ENCODE assay signal across 27 cellular contexts in genomic region chr1:3030663-3031381, GRCh38. TPM values are rescaled to one million over a fixed set of nuclear protein-coding genes. Genes with fewer than 3 reads are reported as not detected.
DNase-seq lines count a peak whose midpoint lies in the region; FAIRE-seq and TF ChIP-seq lines count a peak whose summit lies in the region.
"Had no signal": no experiment of that assay in that cellular context is flagged by ENCODE, and none has a peak within 500 bp of the region (broad histone marks: within the 10 kb centered on the region; RNA-seq: fewer than 3 reads in every experiment).

No MANE protein-coding gene starts in this region.

- H2BK12ac ChIP-seq in H9 (ENCODE audit: insufficient read length, low read depth, low read length) (no peak overlapping the region), mesenchymal stem cell (ENCODE audit: low read length in 2 of 2) (no peak overlapping the region)

- TF ChIP-seq POLR2A in sigmoid colon (IDR thresholded peaks at IDR 0.05) = no peak

- H3K4me3 ChIP-seq in sigmoid colon = no peak overlapping the region
- no peak overlapping the region for H3K4me3 ChIP-seq in mesenchymal stem cell (ENCODE audit: insufficient read depth in 1 of 2, low read depth in 1 of 2, low read length in 2 of 2)
- H3K4me3 ChIP-seq: hepatocyte, prostate gland, thyroid gland had no signal

- H3K27ac Mint-ChIP-seq in H9 = no peak overlapping the region
- H3K27ac Mint-ChIP-seq: activated CD8-positive, alpha-beta T cell treated with anti-CD3 and anti-CD28 coated beads for 36 hours; activated naive CD4-positive, alpha-beta T cell treated with anti-CD3 and anti-CD28 coated beads for 36 hours; CD4-positive, alpha-beta memory T cell; memory B cell; naive thymus-derived CD8-positive, alpha-beta T cell; stimulated activated memory B cell treated with anti-CD40 and anti-IgM and Interleukin-4, amounts not matched to agents 10 μg/mL and 1 μg/mL and 100 μg/mL, for 72 hours had no signal

- no peak overlapping the region for H2BK5ac ChIP-seq in H9 (ENCODE audit: insufficient read length, low read length)
- no peak overlapping the region for H2BK5ac ChIP-seq in mesenchymal stem cell (ENCODE audit: low read depth, low read length, poor library complexity, severe bottlenecking)

- H3K9ac ChIP-seq in H9 (ENCODE audit: extremely low read depth, insufficient read length, low read length) (no peak overlapping the region), mesenchymal stem cell (ENCODE audit: low read length) (no peak overlapping the region)

- H3K79me1 ChIP-seq in H9 (ENCODE audit: insufficient read depth, low read depth, low read length, poor library complexity, severe bottlenecking) (no peaks in the 10 kb centered on the region), mesenchymal stem cell (replicated peaks; ENCODE audit: low read length, poor library complexity, severe bottlenecking) (no peaks in the 10 kb centered on the region)

- H3K4ac ChIP-seq in H9 (ENCODE audit: low read depth, low read length) = no peak overlapping the region
- no peak overlapping the region for H3K4ac ChIP-seq in mesenchymal stem cell (ENCODE audit: low read depth in 1 of 2, low read length in 2 of 2)

- no peaks in the 10 kb centered on the region for H3K79me2 ChIP-seq in H9 (ENCODE audit: insufficient read depth, low read length)
- H3K79me2 ChIP-seq: hepatocyte had no signal

- DNase-seq in H9 (peak; percentile 7), medulla oblongata (ENCODE audit: extremely low spot score) (peak; percentile 91), sigmoid colon (peak; percentile 60), MV-4-11 (lab: John Stamatoyannopoulos, UW) (no peak), NCI-H1436 treated with DMSO at 0.1 percent for 48 hours (lab: John Stamatoyannopoulos, UW) (no peak), mesenchymal stem cell (no peak), D721Med (ENCODE audit: insufficient read length, low spot score) (no peak)
- DNase-seq: activated CD4-positive, CD25-positive, alpha-beta regulatory T cell; activated CD8-positive, alpha-beta T cell treated with anti-CD3 and anti-CD28 coated beads for 36 hours; activated naive CD4-positive, alpha-beta T cell treated with anti-CD3 and anti-CD28 coated beads for 36 hours; activated T-cell treated with anti-CD3 and anti-CD28 coated beads for 4 hours; CD4-positive, alpha-beta memory T cell; central memory CD4-positive, alpha-beta T cell; islet precursor cell; KG1; naive thymus-derived CD8-positive, alpha-beta T cell; NCI-H187; NCI-H226; NCI-H748 treated with DMSO at 0.1 percent for 48 hours; thyroid gland had no signal

- H3K4me1 ChIP-seq in H9 (ENCODE audit: insufficient read depth, low read length) (no peaks in the 10 kb centered on the region), sigmoid colon (no peaks in the 10 kb centered on the region), mesenchymal stem cell (ENCODE audit: control insufficient read depth, insufficient read depth, low read depth, low read length) (no peaks in the 10 kb centered on the region)
- H3K4me1 ChIP-seq: prostate gland, thyroid gland had no signal

- H3K36me3 ChIP-seq in sigmoid colon (no peaks in the 10 kb centered on the region), mesenchymal stem cell (ENCODE audit: control insufficient read depth in 1 of 2, insufficient read depth in 2 of 2, low read depth in 1 of 2, low read length in 2 of 2) (no peaks in the 10 kb centered on the region)
- H3K36me3 ChIP-seq: prostate gland, thyroid gland had no signal

- no peak for TF ChIP-seq EP300 in sigmoid colon (IDR thresholded peaks at IDR 0.05)

- no peaks in the 10 kb centered on the region for H3K4me1 Mint-ChIP-seq in H9
- H3K4me1 Mint-ChIP-seq: memory B cell; stimulated activated memory B cell treated with anti-CD40 and anti-IgM and Interleukin-4, amounts not matched to agents 10 μg/mL and 1 μg/mL and 100 μg/mL, for 72 hours had no signal

- no peak overlapping the region for H4K5ac ChIP-seq in H9 (ENCODE audit: insufficient read length, low read depth, low read length)

- no peak overlapping the region for H3K14ac ChIP-seq in H9 (ENCODE audit: insufficient read depth, low read length)
- H3K14ac ChIP-seq in mesenchymal stem cell (ENCODE audit: low read length in 2 of 2) = no peak overlapping the region

- H3K18ac ChIP-seq in H9 (ENCODE audit: insufficient read length, low read depth, low read length) (no peak overlapping the region), mesenchymal stem cell (ENCODE audit: low read depth in 1 of 2, low read length in 2 of 2) (no peak overlapping the region)

- H3T11ph ChIP-seq in H9 (ENCODE audit: low read length) = no peak overlapping the region

- peaks cover 0 to 21% of the 10 kb centered on the region in 2 experiments; a peak in 2 of 5 replicates for H3K9me3 Mint-ChIP-seq in H9
- H3K9me3 Mint-ChIP-seq: activated CD8-positive, alpha-beta T cell treated with anti-CD3 and anti-CD28 coated beads for 36 hours; activated naive CD4-positive, alpha-beta T cell treated with anti-CD3 and anti-CD28 coated beads for 36 hours; CD4-positive, alpha-beta memory T cell; memory B cell; naive thymus-derived CD8-positive, alpha-beta T cell; stimulated activated memory B cell treated with anti-CD40 and anti-IgM and Interleukin-4, amounts not matched to agents 10 μg/mL and 1 μg/mL and 100 μg/mL, for 72 hours had no signal

- no peak overlapping the region for H3K27ac ChIP-seq in H9 (ENCODE audit: insufficient read length, low read depth, low read length)
- H3K27ac ChIP-seq in cingulate gyrus (ENCODE audit: low read depth, low read length) = peak overlapping the region; percentile 87
- no peak overlapping the region for H3K27ac ChIP-seq in sigmoid colon
- H3K27ac ChIP-seq in mesenchymal stem cell (ENCODE audit: low read length, poor library complexity, severe bottlenecking) = no peak overlapping the region
- H3K27ac ChIP-seq: hepatocyte, prostate gland, thyroid gland had no signal

- peaks cover 3% of the 10 kb centered on the region for H3K27me3 Mint-ChIP-seq in H9 (ENCODE audit: low read depth)
- H3K27me3 Mint-ChIP-seq: activated CD8-positive, alpha-beta T cell treated with anti-CD3 and anti-CD28 coated beads for 36 hours; CD4-positive, alpha-beta memory T cell had no signal

- no peaks in the 10 kb centered on the region for H3K23me2 ChIP-seq in H9 (ENCODE audit: insufficient read length, low read depth, low read length, poor library complexity, severe bottlenecking)

- H3K4me3 Mint-ChIP-seq in H9 = no peak overlapping the region
- H3K4me3 Mint-ChIP-seq: activated CD8-positive, alpha-beta T cell treated with anti-CD3 and anti-CD28 coated beads for 36 hours; activated naive CD4-positive, alpha-beta T cell treated with anti-CD3 and anti-CD28 coated beads for 36 hours; CD4-positive, alpha-beta memory T cell; memory B cell; naive thymus-derived CD8-positive, alpha-beta T cell; stimulated activated memory B cell treated with anti-CD40 and anti-IgM and Interleukin-4, amounts not matched to agents 10 μg/mL and 1 μg/mL and 100 μg/mL, for 72 hours had no signal

- H4K91ac ChIP-seq in H9 (ENCODE audit: insufficient read length, low read depth, low read length) (no peak overlapping the region), mesenchymal stem cell (ENCODE audit: low read length) (no peak overlapping the region)

- WGBS in H9 (ENCODE audit: extremely low coverage, insufficient read length, low lambda C conversion rate) = no CpG with 5 or more reads among the region's 22 CpGs
- 78 to 87% methylated on average over 22 of the region's 22 CpGs for WGBS in sigmoid colon, 2 donors
- 83% methylated on average over 20 of the region's 22 CpGs for WGBS in mesenchymal stem cell

- intact Hi-C loops in sigmoid colon (cut with DNase I) = no loop called here

- H2AK5ac ChIP-seq in H9 (ENCODE audit: insufficient read length, low read length) (no peak overlapping the region), mesenchymal stem cell (ENCODE audit: low read length, severe bottlenecking) (no peak overlapping the region)

- H3K23ac ChIP-seq in H9 (ENCODE audit: insufficient read length, low read depth, low read length) (no peak overlapping the region), mesenchymal stem cell (ENCODE audit: low read length in 2 of 2) (no peak overlapping the region)

- H3K9me3 ChIP-seq in H9 (ENCODE audit: control insufficient read depth, low read depth, low read length) = peaks cover 10% of the 10 kb centered on the region
- H3K9me3 ChIP-seq in sigmoid colon = no peaks in the 10 kb centered on the region
- H3K9me3 ChIP-seq in mesenchymal stem cell (ENCODE audit: control insufficient read depth, low read length) = no peaks in the 10 kb centered on the region
- H3K9me3 ChIP-seq: prostate gland, thyroid gland had no signal

- H2BK20ac ChIP-seq in H9 (ENCODE audit: low read depth, low read length, poor library complexity, severe bottlenecking) = no peak overlapping the region

- H3K36me3 Mint-ChIP-seq in H9 (ENCODE audit: insufficient read depth in 1 of 3, low read depth in 3 of 3) = peaks cover 0 to 6% (median 0%) of the 10 kb centered on the region in 3 experiments; a peak in 2 of 7 replicates
- H3K36me3 Mint-ChIP-seq: CD4-positive, alpha-beta memory T cell; memory B cell; naive thymus-derived CD8-positive, alpha-beta T cell; stimulated activated memory B cell treated with anti-CD40 and anti-IgM and Interleukin-4, amounts not matched to agents 10 μg/mL and 1 μg/mL and 100 μg/mL, for 72 hours had no signal

- H2AFZ ChIP-seq in H9 (ENCODE audit: low read length) (no peak overlapping the region), mesenchymal stem cell (ENCODE audit: low read depth, low read length) (no peak overlapping the region)
- H2AFZ ChIP-seq: hepatocyte had no signal

- H3K27me3 ChIP-seq in H9 (ENCODE audit: insufficient read depth, low read length) (no peaks in the 10 kb centered on the region), sigmoid colon (peaks cover 9 to 64% (median 17%) of the 10 kb centered on the region in 3 donors), mesenchymal stem cell (ENCODE audit: control insufficient read depth in 1 of 2, insufficient read depth in 1 of 2, low read length in 2 of 2) (peaks cover 0 to 59% of the 10 kb centered on the region in 2 experiments)
- H3K27me3 ChIP-seq: hepatocyte, thyroid gland had no signal

- TF ChIP-seq CTCF in H9 (conservative IDR thresholded peaks at IDR 0.05) (no peak), sigmoid colon (IDR thresholded peaks at IDR 0.05) (no peak), D721Med (IDR thresholded peaks at IDR 0.05; ENCODE audit: insufficient read depth, missing control alignments) (no peak)

- H4K8ac ChIP-seq in H9 (replicated peaks; ENCODE audit: insufficient read length, low read depth, low read length) (no peak overlapping the region), mesenchymal stem cell (ENCODE audit: low read length) (no peak overlapping the region)

- H2BK15ac ChIP-seq in H9 (ENCODE audit: low read depth, low read length) (no peak overlapping the region), mesenchymal stem cell (ENCODE audit: low read depth, poor library complexity, severe bottlenecking) (no peak overlapping the region)

- H4K20me1 ChIP-seq in H9 (ENCODE audit: control insufficient read depth, insufficient read depth, insufficient read length) = no peaks in the 10 kb centered on the region

- no peak for FAIRE-seq in D721Med (lab: Jason Lieb, UNC)

- no peak overlapping the region for H3K56ac ChIP-seq in H9 (ENCODE audit: insufficient read length, low read depth, low read length)

- H3K4me2 ChIP-seq in H9 (ENCODE audit: insufficient read depth, insufficient read length, low read length) (no peak overlapping the region), mesenchymal stem cell (ENCODE audit: low read length, poor library complexity, severe bottlenecking) (no peak overlapping the region)
- H3K4me2 ChIP-seq: hepatocyte had no signal

- H2BK120ac ChIP-seq in H9 (ENCODE audit: low read depth, low read length, poor library complexity, severe bottlenecking) (no peak overlapping the region), mesenchymal stem cell (ENCODE audit: low read depth, low read length) (no peak overlapping the region)

RNA-seq across cellular contexts. Expression of gene ACTRT2, which starts 9.6 kb away (rescaled TPM):
- not detected in 2 replicates for total RNA-seq in H9 (2021)
- not detected for total RNA-seq in sigmoid colon
- polyA plus RNA-seq in sigmoid colon = not detected
- not detected for polyA plus RNA-seq in mesenchymal stem cell (2013, experiment 1 of 2)
- polyA plus RNA-seq in mesenchymal stem cell (2013, experiment 2 of 2) = not detected
- total RNA-seq: activated CD8-positive, alpha-beta T cell treated with anti-CD3 and anti-CD28 coated beads for 36 hours; activated naive CD4-positive, alpha-beta T cell treated with anti-CD3 and anti-CD28 coated beads for 36 hours; aorta; CD4-positive, alpha-beta memory T cell; hepatocyte; HT1080; naive thymus-derived CD8-positive, alpha-beta T cell had no signal
- polyA plus RNA-seq: aorta; CD4-positive, alpha-beta memory T cell; hepatocyte; naive thymus-derived CD8-positive, alpha-beta T cell had no signal

RNA-seq across cellular contexts. Expression of gene PRDM16, which starts 38.2 kb away (rescaled TPM):
- total RNA-seq in H9 (2021) = 0.17 and 0.70 TPM in 2 replicates
- 1 to 10 TPM in 1 of 4 donors, under 1 TPM in 3; 0.14 to 1.1 (median 0.60) TPM for total RNA-seq in sigmoid colon
- polyA plus RNA-seq in sigmoid colon = 1 to 10 TPM in 1 of 3 donors, under 1 TPM in 2; under 0.01 to 1.7 (median 0.46) TPM
- 0.06 TPM for polyA plus RNA-seq in mesenchymal stem cell (2013, experiment 1 of 2)
- polyA plus RNA-seq in mesenchymal stem cell (2013, experiment 2 of 2) = 0.11 TPM
- total RNA-seq: CD4-positive, alpha-beta memory T cell; HT1080; naive thymus-derived CD8-positive, alpha-beta T cell had no signal
- polyA plus RNA-seq: CD4-positive, alpha-beta memory T cell; naive thymus-derived CD8-positive, alpha-beta T cell had no signal

Comparison
In these comparisons a context has a peak if more than half of its experiments do, and no peak if none do; other contexts are left out.
1. DNase-seq: peak in H9 (single experiment), medulla oblongata (single experiment) and sigmoid colon (single experiment); none in MV-4-11 (single experiment), NCI-H1436 treated with DMSO at 0.1 percent for 48 hours (single experiment), mesenchymal stem cell (single experiment) and D721Med (single experiment).